15 cellular contexts compared by ENCODE assay signal in genomic region chr9:85200726-85201402, GRCh38.
DNase-seq lines count a peak whose midpoint lies in the region; ATAC-seq and TF ChIP-seq lines count a peak whose summit lies in the region.
"Had no signal": no experiment of that assay in that cellular context is flagged by ENCODE, and none has a peak within 500 bp of the region (broad histone marks: within the 10 kb centered on the region; RNA-seq: fewer than 3 reads in every experiment).

No MANE protein-coding gene starts in this region.

- H3K36me3 Mint-ChIP-seq in neural crest cell (ENCODE audit: low read depth), result no peaks in the 10 kb centered on the region
- no peaks in the 10 kb centered on the region for H3K36me3 Mint-ChIP-seq in activated naive CD8-positive, alpha-beta T cell treated with anti-CD3 and anti-CD28 coated beads, Interleukin-2, amount 50 U/mL, for 24 hours (ENCODE audit: low read depth)
- H3K36me3 Mint-ChIP-seq in activated naive CD8-positive, alpha-beta T cell treated with anti-CD3 and anti-CD28 coated beads for 36 hours, result no peaks in the 10 kb centered on the region
- H3K36me3 Mint-ChIP-seq: activated CD4-positive, alpha-beta memory T cell treated with anti-CD3 and anti-CD28 coated beads for 36 hours; CD4-positive, CD25-positive, alpha-beta regulatory T cell; stimulated activated naive B cell treated with anti-CD40 and anti-IgM and Interleukin-4, amounts not matched to agents 10 μg/mL and 1 μg/mL and 100 μg/mL, for 72 hours had no signal

- peak overlapping the region; percentile 69 for H3K27ac Mint-ChIP-seq in neural crest cell (ENCODE audit: unreplicated experiment)
- no peak overlapping the region for H3K27ac Mint-ChIP-seq in activated naive CD8-positive, alpha-beta T cell treated with anti-CD3 and anti-CD28 coated beads, Interleukin-2, amount 50 U/mL, for 24 hours
- no peak overlapping the region for H3K27ac Mint-ChIP-seq in activated naive CD8-positive, alpha-beta T cell treated with anti-CD3 and anti-CD28 coated beads for 36 hours
- H3K27ac Mint-ChIP-seq: activated CD4-positive, alpha-beta memory T cell treated with anti-CD3 and anti-CD28 coated beads for 36 hours; CD4-positive, CD25-positive, alpha-beta regulatory T cell; stimulated activated naive B cell treated with anti-CD40 and anti-IgM and Interleukin-4, amounts not matched to agents 10 μg/mL and 1 μg/mL and 100 μg/mL, for 72 hours had no signal

- H3K27me3 Mint-ChIP-seq in neural crest cell (ENCODE audit: low read depth), result no peaks in the 10 kb centered on the region
- peaks cover 1% of the 10 kb centered on the region for H3K27me3 Mint-ChIP-seq in activated naive CD8-positive, alpha-beta T cell treated with anti-CD3 and anti-CD28 coated beads, Interleukin-2, amount 50 U/mL, for 24 hours
- no peaks in the 10 kb centered on the region for H3K27me3 Mint-ChIP-seq in activated naive CD8-positive, alpha-beta T cell treated with anti-CD3 and anti-CD28 coated beads for 36 hours
- H3K27me3 Mint-ChIP-seq: activated CD4-positive, alpha-beta memory T cell treated with anti-CD3 and anti-CD28 coated beads for 36 hours; CD4-positive, CD25-positive, alpha-beta regulatory T cell; stimulated activated naive B cell treated with anti-CD40 and anti-IgM and Interleukin-4, amounts not matched to agents 10 μg/mL and 1 μg/mL and 100 μg/mL, for 72 hours had no signal

- H3K4me3 Mint-ChIP-seq in neural crest cell, result no peak overlapping the region
- H3K4me3 Mint-ChIP-seq in activated naive CD8-positive, alpha-beta T cell treated with anti-CD3 and anti-CD28 coated beads, Interleukin-2, amount 50 U/mL, for 24 hours, result no peak overlapping the region
- H3K4me3 Mint-ChIP-seq in activated naive CD8-positive, alpha-beta T cell treated with anti-CD3 and anti-CD28 coated beads for 36 hours, result no peak overlapping the region
- H3K4me3 Mint-ChIP-seq: activated CD4-positive, alpha-beta memory T cell treated with anti-CD3 and anti-CD28 coated beads for 36 hours; CD4-positive, CD25-positive, alpha-beta regulatory T cell; stimulated activated naive B cell treated with anti-CD40 and anti-IgM and Interleukin-4, amounts not matched to agents 10 μg/mL and 1 μg/mL and 100 μg/mL, for 72 hours had no signal

- H3K4me1 Mint-ChIP-seq in neural crest cell, result peaks cover 5% of the 10 kb centered on the region
- no peaks in the 10 kb centered on the region for H3K4me1 Mint-ChIP-seq in activated naive CD8-positive, alpha-beta T cell treated with anti-CD3 and anti-CD28 coated beads, Interleukin-2, amount 50 U/mL, for 24 hours
- H3K4me1 Mint-ChIP-seq in activated naive CD8-positive, alpha-beta T cell treated with anti-CD3 and anti-CD28 coated beads for 36 hours, result no peaks in the 10 kb centered on the region
- H3K4me1 Mint-ChIP-seq: CD4-positive, CD25-positive, alpha-beta regulatory T cell; stimulated activated naive B cell treated with anti-CD40 and anti-IgM and Interleukin-4, amounts not matched to agents 10 μg/mL and 1 μg/mL and 100 μg/mL, for 72 hours had no signal

- no peak for ATAC-seq in GM19467 (IDR thresholded peaks at IDR 0.05; ENCODE audit: unreplicated experiment)
- no peak for ATAC-seq in activated naive CD8-positive, alpha-beta T cell treated with anti-CD3 and anti-CD28 coated beads, Interleukin-2, amount 50 U/mL, for 24 hours
- ATAC-seq: stimulated activated naive B cell treated with anti-CD40 and anti-IgM and Interleukin-4, amounts not matched to agents 10 μg/mL and 1 μg/mL and 100 μg/mL, for 72 hours had no signal

- DNase-seq in EH (ENCODE audit: low read depth), result peak; percentile 26
- DNase-seq in RPMI7951 (ENCODE audit: low read depth), result peak; percentile 29
- DNase-seq in fibroblast of gingiva (ENCODE audit: low read depth), result peak; percentile 59
- no peak for DNase-seq in neural crest cell (ENCODE audit: low read depth, low spot score)
- DNase-seq in ureter (ENCODE audit: low spot score), result no peak
- DNase-seq in activated naive CD8-positive, alpha-beta T cell treated with anti-CD3 and anti-CD28 coated beads, Interleukin-2, amount 50 U/mL, for 24 hours, result no peak
- DNase-seq in activated naive CD8-positive, alpha-beta T cell treated with anti-CD3 and anti-CD28 coated beads for 36 hours, result no peak
- DNase-seq: activated CD4-positive, alpha-beta memory T cell treated with anti-CD3 and anti-CD28 coated beads for 36 hours; CD4-positive, CD25-positive, alpha-beta regulatory T cell; retina; RPMI8226; stimulated activated CD4-positive, alpha-beta T cell treated with anti-CD3 and anti-CD28 coated beads, Interleukin-4, amount 100 ng/mL, for 4 hours; stimulated activated naive B cell treated with anti-CD40 and anti-IgM and Interleukin-4, amounts not matched to agents 10 μg/mL and 1 μg/mL and 100 μg/mL, for 72 hours; T-helper 9 cell had no signal

- H3K9me3 Mint-ChIP-seq in neural crest cell, result peaks cover 8% of the 10 kb centered on the region
- H3K9me3 Mint-ChIP-seq in activated naive CD8-positive, alpha-beta T cell treated with anti-CD3 and anti-CD28 coated beads, Interleukin-2, amount 50 U/mL, for 24 hours, result no peaks in the 10 kb centered on the region
- H3K9me3 Mint-ChIP-seq in activated naive CD8-positive, alpha-beta T cell treated with anti-CD3 and anti-CD28 coated beads for 36 hours, result no peaks in the 10 kb centered on the region
- H3K9me3 Mint-ChIP-seq: stimulated activated naive B cell treated with anti-CD40 and anti-IgM and Interleukin-4, amounts not matched to agents 10 μg/mL and 1 μg/mL and 100 μg/mL, for 72 hours had no signal

- no peak for TF ChIP-seq CTCF in neural crest cell (conservative IDR thresholded peaks at IDR 0.05)

Comparison
In these comparisons a context has a peak if more than half of its experiments do, and no peak if none do; other contexts are left out.
1. DNase-seq: peak in EH (single experiment), RPMI7951 (single experiment) and fibroblast of gingiva (single experiment); none in neural crest cell (single experiment), ureter (single experiment), activated naive CD8-positive, alpha-beta T cell treated with anti-CD3 and anti-CD28 coated beads, Interleukin-2, amount 50 U/mL, for 24 hours (single experiment) and activated naive CD8-positive, alpha-beta T cell treated with anti-CD3 and anti-CD28 coated beads for 36 hours (single experiment).